In genomic region chr4:140607852-140608251, GRCh38 we compare ENCODE assay signal across 43 cellular contexts. TPM values are rescaled to one million over a fixed set of nuclear protein-coding genes. Genes with fewer than 3 reads are reported as not detected.
"Had no signal": no experiment of that assay in that cellular context is flagged by ENCODE, and none has a peak within 500 bp of the region (broad histone marks: within the 10 kb centered on the region; RNA-seq: fewer than 3 reads in every experiment).

No MANE protein-coding gene starts in this region.

- H3K9me3 Mint-ChIP-seq: activated CD4-positive, alpha-beta memory T cell treated with anti-CD3 and anti-CD28 coated beads for 36 hours; activated CD4-positive, alpha-beta T cell treated with anti-CD3 and anti-CD28 coated beads, Interleukin-2, amount 10 ng/mL, durations not matched to agents 24 days and 14 days; activated naive CD4-positive, alpha-beta T cell treated with anti-CD3 and anti-CD28 coated beads for 36 hours; activated naive CD8-positive, alpha-beta T cell treated with anti-CD3 and anti-CD28 coated beads, Interleukin-2, amount 10 ng/mL, durations not matched to agents 7 days and 5 days; activated T-helper 1 cell treated with anti-CD3 and anti-CD28 coated beads, Interleukin-12 subunit alpha, Interleukin-12 subunit beta, Interleukin-2, Interleukin-4 antibody, amounts not matched to agents 30 ng/mL and 10 ng/mL and 1 ng/mL, durations not matched to agents 14 hours and 24 hours and 36 hours; brain; effector memory CD8-positive, alpha-beta T cell; nephron; stimulated activated effector memory CD8-positive, alpha-beta T cell treated with anti-CD3 and anti-CD28 coated beads, Interleukin-12 subunit alpha, Interleukin-12 subunit beta, amount 100 ng/mL, for 72 hours; stimulated activated naive CD8-positive, alpha-beta T cell treated with anti-CD3 and anti-CD28 coated beads, Interleukin-15, amount 100 ng/mL, for 72 hours had no signal

- H3K4me3 Mint-ChIP-seq: activated CD4-positive, alpha-beta memory T cell treated with anti-CD3 and anti-CD28 coated beads for 36 hours; activated CD4-positive, alpha-beta T cell treated with anti-CD3 and anti-CD28 coated beads, Interleukin-2, amount 10 ng/mL, durations not matched to agents 24 days and 14 days; activated naive CD4-positive, alpha-beta T cell treated with anti-CD3 and anti-CD28 coated beads for 36 hours; activated naive CD8-positive, alpha-beta T cell treated with anti-CD3 and anti-CD28 coated beads, Interleukin-2, amount 10 ng/mL, durations not matched to agents 7 days and 5 days; activated T-helper 1 cell treated with anti-CD3 and anti-CD28 coated beads, Interleukin-12 subunit alpha, Interleukin-12 subunit beta, Interleukin-2, Interleukin-4 antibody, amounts not matched to agents 30 ng/mL and 10 ng/mL and 1 ng/mL, durations not matched to agents 14 hours and 24 hours and 36 hours; brain; effector memory CD8-positive, alpha-beta T cell; nephron; stimulated activated effector memory CD8-positive, alpha-beta T cell treated with anti-CD3 and anti-CD28 coated beads, Interleukin-12 subunit alpha, Interleukin-12 subunit beta, amount 100 ng/mL, for 72 hours; stimulated activated naive CD8-positive, alpha-beta T cell treated with anti-CD3 and anti-CD28 coated beads, Interleukin-15, amount 100 ng/mL, for 72 hours had no signal

- H3K4me1 ChIP-seq: ascending aorta, gastroesophageal sphincter, sigmoid colon, thyroid gland had no signal

- H3K79me2 ChIP-seq: hepatocyte had no signal

- H3K27me3 ChIP-seq: ascending aorta, cardiac muscle cell, gastroesophageal sphincter, hepatocyte, neutrophil, sigmoid colon, thyroid gland, upper lobe of left lung had no signal

- H2AFZ ChIP-seq: hepatocyte had no signal

- H3K27ac Mint-ChIP-seq: activated CD4-positive, alpha-beta memory T cell treated with anti-CD3 and anti-CD28 coated beads for 36 hours; activated CD4-positive, alpha-beta T cell treated with anti-CD3 and anti-CD28 coated beads, Interleukin-2, amount 10 ng/mL, durations not matched to agents 24 days and 14 days; activated naive CD4-positive, alpha-beta T cell treated with anti-CD3 and anti-CD28 coated beads for 36 hours; activated naive CD8-positive, alpha-beta T cell treated with anti-CD3 and anti-CD28 coated beads, Interleukin-2, amount 10 ng/mL, durations not matched to agents 7 days and 5 days; activated T-helper 1 cell treated with anti-CD3 and anti-CD28 coated beads, Interleukin-12 subunit alpha, Interleukin-12 subunit beta, Interleukin-2, Interleukin-4 antibody, amounts not matched to agents 30 ng/mL and 10 ng/mL and 1 ng/mL, durations not matched to agents 14 hours and 24 hours and 36 hours; brain; effector memory CD8-positive, alpha-beta T cell; nephron; progenitor cell of endocrine pancreas; stimulated activated effector memory CD8-positive, alpha-beta T cell treated with anti-CD3 and anti-CD28 coated beads, Interleukin-12 subunit alpha, Interleukin-12 subunit beta, amount 100 ng/mL, for 72 hours had no signal

- H3K27me3 Mint-ChIP-seq: progenitor cell of endocrine pancreas had no signal

- FAIRE-seq: endothelial cell of umbilical vein, keratinocyte, small intestine, TTC549 had no signal

- H3K4me1 Mint-ChIP-seq: activated CD4-positive, alpha-beta T cell treated with anti-CD3 and anti-CD28 coated beads, Interleukin-2, amount 10 ng/mL, durations not matched to agents 24 days and 14 days; stimulated activated effector memory CD8-positive, alpha-beta T cell treated with anti-CD3 and anti-CD28 coated beads, Interleukin-12 subunit alpha, Interleukin-12 subunit beta, amount 100 ng/mL, for 72 hours; stimulated activated naive CD8-positive, alpha-beta T cell treated with anti-CD3 and anti-CD28 coated beads, Interleukin-15, amount 100 ng/mL, for 72 hours had no signal

- H3K4me3 ChIP-seq: ascending aorta, cardiac muscle cell, gastroesophageal sphincter, hepatocyte, sigmoid colon, thyroid gland, upper lobe of left lung had no signal

- H3K36me3 ChIP-seq: ascending aorta, cardiac muscle cell, gastroesophageal sphincter, neutrophil, sigmoid colon, thyroid gland, upper lobe of left lung had no signal

- H3K4me2 ChIP-seq: hepatocyte had no signal

- H3K9me3 ChIP-seq: ascending aorta, gastroesophageal sphincter, neutrophil, sigmoid colon, thyroid gland, upper lobe of left lung had no signal

- H3K36me3 Mint-ChIP-seq: activated CD4-positive, alpha-beta memory T cell treated with anti-CD3 and anti-CD28 coated beads for 36 hours; activated naive CD8-positive, alpha-beta T cell treated with anti-CD3 and anti-CD28 coated beads, Interleukin-2, amount 10 ng/mL, durations not matched to agents 7 days and 5 days; brain; stimulated activated effector memory CD8-positive, alpha-beta T cell treated with anti-CD3 and anti-CD28 coated beads, Interleukin-12 subunit alpha, Interleukin-12 subunit beta, amount 100 ng/mL, for 72 hours had no signal

- DNase-seq: activated CD4-positive, alpha-beta memory T cell treated with anti-CD3 and anti-CD28 coated beads for 36 hours; activated CD4-positive, alpha-beta T cell treated with anti-CD3 and anti-CD28 coated beads, Interleukin-2, amount 10 ng/mL, durations not matched to agents 24 days and 14 days; activated CD4-positive, CD25-positive, alpha-beta regulatory T cell treated with anti-CD3 and anti-CD28 coated beads, Interleukin-2, amount 50 U/mL, for 72 hours; activated CD8-positive, alpha-beta memory T cell treated with anti-CD3 and anti-CD28 coated beads, Interleukin-2, amount 50 U/mL, for 4 hours; activated effector memory CD4-positive, alpha-beta T cell treated with anti-CD3 and anti-CD28 coated beads, Interleukin-2, amount 50 U/mL, for 16 hours; activated naive CD4-positive, alpha-beta T cell treated with anti-CD3 and anti-CD28 coated beads for 36 hours; activated naive CD8-positive, alpha-beta T cell treated with anti-CD3 and anti-CD28 coated beads, Interleukin-2, amount 10 ng/mL, durations not matched to agents 7 days and 5 days; activated T-cell treated with anti-CD3 and anti-CD28 coated beads, Interleukin-2, amount 50 U/mL, for 1 hour; cortex of kidney; effector memory CD8-positive, alpha-beta T cell; left cardiac atrium; left ventricle myocardium superior; sigmoid colon; small intestine; stimulated activated CD4-positive, alpha-beta T cell treated with anti-CD3 and anti-CD28 coated beads, Interleukin-4, amount 100 ng/mL, for 24 hours; stimulated activated naive CD8-positive, alpha-beta T cell treated with anti-CD3 and anti-CD28 coated beads, Interleukin-15, amount 100 ng/mL, for 72 hours; substantia nigra; T-helper 9 cell; thyroid gland; upper lobe of left lung had no signal

- H3K27ac ChIP-seq: ascending aorta, cardiac muscle cell, gastroesophageal sphincter, hepatocyte, neutrophil, sigmoid colon, thyroid gland, upper lobe of left lung, VCaP had no signal

RNA-seq across cellular contexts. Expression of gene UCP1, which starts 39.1 kb away (rescaled TPM):
- total RNA-seq: activated CD4-positive, alpha-beta memory T cell treated with anti-CD3 and anti-CD28 coated beads for 36 hours; activated CD4-positive, alpha-beta T cell treated with anti-CD3 and anti-CD28 coated beads, Interleukin-2, amount 10 ng/mL, durations not matched to agents 24 days and 14 days; activated CD8-positive, alpha-beta memory T cell treated with anti-CD3 and anti-CD28 coated beads for 36 hours; activated naive CD4-positive, alpha-beta T cell treated with anti-CD3 and anti-CD28 coated beads for 36 hours; activated naive CD8-positive, alpha-beta T cell treated with anti-CD3 and anti-CD28 coated beads, Interleukin-2, amount 10 ng/mL, durations not matched to agents 7 days and 5 days; activated T-helper 1 cell treated with anti-CD3 and anti-CD28 coated beads, Interleukin-12 subunit alpha, Interleukin-12 subunit beta, Interleukin-2, Interleukin-4 antibody, amounts not matched to agents 30 ng/mL and 10 ng/mL and 1 ng/mL, durations not matched to agents 14 hours and 24 hours and 36 hours; ascending aorta; cardiac muscle cell; cerebellum; endothelial cell of umbilical vein; fibroblast of lung; fibroblast of villous mesenchyme; gastroesophageal sphincter; hepatocyte; left ventricle myocardium superior; lung microvascular endothelial cell; mucosa of gallbladder; osteocyte; progenitor cell of endocrine pancreas; renal cortical epithelial cell; sigmoid colon; thyroid gland; upper lobe of left lung had no signal
- polyA plus RNA-seq: endothelial cell of umbilical vein, esophagus, fibroblast of lung, hepatocyte, keratinocyte, sigmoid colon had no signal
